ENCODE assay signal across 8 cellular contexts in the genomic region with DNA sequence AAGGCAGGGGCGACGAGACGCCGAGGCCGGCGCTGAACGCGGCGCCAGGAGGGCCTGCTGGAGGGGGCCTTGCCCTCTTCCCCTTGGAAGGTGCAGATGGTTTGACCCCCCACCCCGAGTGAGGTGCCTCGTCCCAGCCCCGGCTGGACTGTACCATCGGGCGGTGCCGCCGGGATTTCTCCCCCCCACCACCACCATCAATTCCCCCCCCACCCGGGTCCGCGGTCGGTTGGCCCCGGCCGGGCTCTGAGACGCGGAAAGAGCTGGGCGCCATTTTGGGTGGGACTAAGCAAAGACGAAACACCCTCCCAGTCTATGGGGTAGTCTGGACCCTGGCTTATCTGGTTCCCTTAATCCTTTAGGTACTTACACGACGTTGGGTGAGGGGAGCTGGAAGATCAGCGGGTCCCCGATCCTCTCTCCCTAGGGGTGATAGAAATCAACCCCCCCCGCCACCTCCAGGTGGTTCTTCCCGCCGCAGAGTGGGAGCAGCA. TPM values are rescaled to one million over a fixed set of nuclear protein-coding genes. Genes with fewer than 3 reads are reported as not detected.
A peak's percentile ranks its signal among the peaks of the same experiment; 100 is the strongest.
DNase-seq lines count a peak whose midpoint lies in the region; ATAC-seq lines count a peak whose summit lies in the region.

Gene PRDM10, minus strand, starts transcription at position 484 of the 494 bp plus-strand sequence. CDS start 41,871 bp downstream, outside the sequence.

- peak within 1 kb of the TSS; percentile 100 for H3K27ac ChIP-seq in BLaER1

- peak within 1 kb of the TSS; percentile 94 for H3K4me2 ChIP-seq in BLaER1

- H3K4me3 ChIP-seq in BLaER1, result peak within 1 kb of the TSS; percentile 86

- H3K27ac Mint-ChIP-seq in activated CD8-positive, alpha-beta T cell treated with anti-CD3 and anti-CD28 coated beads, Interleukin-2, amount 10 ng/mL, durations not matched to agents 7 days and 5 days, result peak within 1 kb of the TSS; percentile 100

- no peaks in the 10 kb centered on the region for H3K9me3 Mint-ChIP-seq in activated CD8-positive, alpha-beta T cell treated with anti-CD3 and anti-CD28 coated beads, Interleukin-2, amount 10 ng/mL, durations not matched to agents 7 days and 5 days (ENCODE audit: insufficient read depth)

- H3K4me1 ChIP-seq in BLaER1, result peaks cover 41% of the 10 kb centered on the region

- peaks cover under 1% of the 10 kb centered on the region; the same call in 1 of the 2 replicates for H3K36me3 ChIP-seq in BLaER1

- H3K9me3 ChIP-seq in BLaER1, result peaks cover under 1% of the 10 kb centered on the region

- H3K9ac ChIP-seq in BLaER1, result peak within 1 kb of the TSS; percentile 99

- POLR2A ChIA-PET in activated CD8-positive, alpha-beta T cell treated with anti-CD3 and anti-CD28 coated beads, Interleukin-2, amount 10 ng/mL, durations not matched to agents 7 days and 5 days (lab: Charles Lee), result interaction anchor here (0.6 to 2.6 kb wide), 13 partner anchors 9 to 363 kb away, joined by 3 to 19 read pairs (median 4); no protein-coding TSS in a partner anchor

- H3K36me3 Mint-ChIP-seq in activated CD8-positive, alpha-beta T cell treated with anti-CD3 and anti-CD28 coated beads, Interleukin-2, amount 10 ng/mL, durations not matched to agents 7 days and 5 days (ENCODE audit: low read depth), result peaks cover 8% of the 10 kb centered on the region

- H3K27me3 Mint-ChIP-seq in activated CD8-positive, alpha-beta T cell treated with anti-CD3 and anti-CD28 coated beads, Interleukin-2, amount 10 ng/mL, durations not matched to agents 7 days and 5 days (ENCODE audit: low read depth), result peaks cover 5% of the 10 kb centered on the region

- peak; percentile 87 for DNase-seq in NCI-H82 treated with DMSO at 0.1 percent for 48 hours (lab: John Stamatoyannopoulos, UW; ENCODE audit: unreplicated experiment)
- DNase-seq in activated CD8-positive, alpha-beta T cell treated with anti-CD3 and anti-CD28 coated beads, Interleukin-2, amount 10 ng/mL, durations not matched to agents 7 days and 5 days, result peak; percentile 91
- DNase-seq in effector CD8-positive, alpha-beta T cell (lab: John Stamatoyannopoulos, UW), result peak; percentile 85
- peak; percentile 95 for DNase-seq in medulla oblongata (ENCODE audit: extremely low spot score)
- peak; percentile 70 for DNase-seq in stimulated activated CD8-positive, alpha-beta memory T cell treated with anti-CD3 and anti-CD28 coated beads, Interleukin-12 subunit alpha, Interleukin-12 subunit beta, amount 100 ng/mL, for 24 hours (ENCODE audit: extremely low read depth)

- ATAC-seq in GM19324 (IDR thresholded peaks at IDR 0.05; ENCODE audit: low FRiP score, unreplicated experiment) (peak; percentile 41), HG03457 (IDR thresholded peaks at IDR 0.05; ENCODE audit: unreplicated experiment) (peak; percentile 26)
- peak; percentile 71 for ATAC-seq in activated CD8-positive, alpha-beta T cell treated with anti-CD3 and anti-CD28 coated beads, Interleukin-2, amount 10 ng/mL, durations not matched to agents 7 days and 5 days

- no peaks in the 10 kb centered on the region for H3K27me3 ChIP-seq in BLaER1

- CTCF ChIA-PET in activated CD8-positive, alpha-beta T cell treated with anti-CD3 and anti-CD28 coated beads, Interleukin-2, amount 10 ng/mL, durations not matched to agents 7 days and 5 days (lab: Charles Lee), result interaction anchor here (1.5 to 4.8 kb wide), 3 partner anchors 10 to 130 kb away, joined by 3 to 14 read pairs (median 8); no protein-coding TSS in a partner anchor

- H3K4me1 Mint-ChIP-seq in activated CD8-positive, alpha-beta T cell treated with anti-CD3 and anti-CD28 coated beads, Interleukin-2, amount 10 ng/mL, durations not matched to agents 7 days and 5 days (ENCODE audit: low read depth), result peaks cover 17% of the 10 kb centered on the region

- H4K20me1 ChIP-seq in BLaER1, result no peaks in the 10 kb centered on the region

- H3K4me3 Mint-ChIP-seq in activated CD8-positive, alpha-beta T cell treated with anti-CD3 and anti-CD28 coated beads, Interleukin-2, amount 10 ng/mL, durations not matched to agents 7 days and 5 days, result peak within 1 kb of the TSS; percentile 97

RNA-seq across cellular contexts. Expression of gene PRDM10, which starts in this region (rescaled TPM):
- total RNA-seq in activated CD8-positive, alpha-beta T cell treated with anti-CD3 and anti-CD28 coated beads, Interleukin-2, amount 10 ng/mL, durations not matched to agents 7 days and 5 days, result 10 to 100 TPM; 14.3 to 15.9 TPM

Comparison
In these comparisons a context has a peak if more than half of its experiments do, and no peak if none do; other contexts are left out.
1. Peak in every context shown above with its lines: DNase-seq, ATAC-seq, H3K4me3 ChIP-seq and H3K27ac ChIP-seq.